ENCODE assay signal across 1 cellular context in the genomic region with DNA sequence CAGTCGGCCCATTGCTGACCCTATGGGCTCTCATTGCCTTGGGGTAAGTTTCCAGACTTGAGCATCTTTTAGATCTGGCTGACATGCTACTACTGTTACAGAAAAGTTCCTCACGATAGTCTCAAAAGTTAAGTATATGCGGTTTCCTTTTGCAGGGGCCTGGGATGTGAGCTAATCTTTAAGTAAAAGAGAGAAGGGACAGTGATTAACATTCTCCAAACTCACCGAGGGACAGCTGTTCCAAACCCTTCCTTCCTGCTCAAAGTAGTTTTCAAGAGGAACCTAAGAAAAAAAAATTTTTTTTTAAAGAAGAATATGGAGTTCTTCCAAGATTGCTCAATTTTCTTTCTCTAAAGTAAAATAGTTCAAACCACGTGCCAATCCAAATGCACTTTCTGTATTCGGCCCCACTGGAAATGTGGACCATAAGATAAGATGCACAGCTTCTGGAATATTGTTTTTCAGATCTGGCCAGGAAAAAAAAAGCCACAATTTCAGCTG.
TF ChIP-seq lines count a peak whose summit lies in the region.

No MANE protein-coding gene starts in this region.

TF ChIP-seq in WTC11, 78 proteins besides CTCF, POLR2A, EP300 and RAD21 (continued from another document):
- TF ChIP-seq, protein P1, sequence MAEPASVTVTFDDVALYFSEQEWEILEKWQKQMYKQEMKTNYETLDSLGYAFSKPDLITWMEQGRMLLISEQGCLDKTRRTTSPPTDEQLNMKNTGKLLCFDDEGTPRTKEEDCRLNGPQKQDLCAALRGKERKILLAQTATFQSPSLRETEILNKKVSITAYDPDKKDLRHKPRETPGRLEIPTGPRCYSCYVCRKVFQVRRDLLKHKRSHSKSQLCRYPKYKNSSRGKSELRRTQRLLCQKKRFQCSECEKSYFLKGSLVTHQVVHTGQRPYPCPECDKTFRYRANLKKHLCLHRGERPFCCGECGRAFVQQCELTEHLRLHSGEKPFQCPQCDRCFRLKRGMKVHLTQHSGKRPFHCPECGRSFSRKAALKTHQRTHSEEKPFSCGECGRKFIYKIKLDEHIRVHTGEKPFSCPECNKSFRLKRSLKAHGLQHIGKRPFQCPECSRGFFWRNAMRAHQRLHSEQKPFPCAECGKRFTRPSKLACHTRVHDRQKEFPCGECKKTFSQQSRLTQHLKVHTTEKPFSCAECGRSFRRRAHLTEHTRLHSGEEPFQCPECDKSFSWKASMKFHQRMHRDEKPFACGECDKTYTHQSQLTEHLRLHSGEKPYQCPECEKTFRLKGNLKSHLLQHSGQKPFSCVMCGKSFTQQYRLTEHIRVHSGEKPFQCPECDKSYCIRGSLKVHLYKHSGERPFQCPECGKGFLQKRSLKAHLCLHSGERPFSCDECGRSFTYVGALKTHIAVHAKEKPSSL (CRISPR knock-in tag; conservative IDR thresholded peaks at IDR 0.05): no peak
